Comparison of ENCODE assay signal across 15 cellular contexts in genomic region chr5:65012411-65012972, GRCh38.
"Had no signal": no experiment of that assay in that cellular context is flagged by ENCODE, and none has a peak within 500 bp of the region (broad histone marks: within the 10 kb centered on the region; RNA-seq: fewer than 3 reads in every experiment).

No MANE protein-coding gene starts in this region.

- H3K27me3 ChIP-seq: ascending aorta, breast epithelium, foreskin keratinocyte, testis, upper lobe of right lung had no signal

- DNase-seq: activated naive CD4-positive, alpha-beta T cell treated with Interleukin-2 at 50 U/mL for 16 hours; activated naive CD8-positive, alpha-beta T cell treated with anti-CD3 and anti-CD28 coated beads, Interleukin-2, amount 50 U/mL, for 24 hours; activated T-cell treated with anti-CD3 and anti-CD28 coated beads for 4 hours; effector memory CD4-positive, alpha-beta T cell; foreskin keratinocyte; nucleus accumbens; right cardiac atrium; stimulated activated naive CD8-positive, alpha-beta T cell treated with anti-CD3 and anti-CD28 coated beads, Interleukin-15, amount 100 ng/mL, for 72 hours; testis; upper lobe of right lung had no signal

- H3K4me3 ChIP-seq: ascending aorta, breast epithelium, testis, upper lobe of right lung had no signal

- H3K4me1 ChIP-seq: ascending aorta, breast epithelium, foreskin keratinocyte, testis, upper lobe of right lung had no signal

- H3K27ac ChIP-seq: ascending aorta, breast epithelium, foreskin keratinocyte, testis, upper lobe of right lung had no signal

- ATAC-seq: activated CD4-positive, CD25-positive, alpha-beta regulatory T cell treated with anti-CD3 and anti-CD28 coated beads, Interleukin-2, amount 50 U/mL, for 24 hours; activated naive CD8-positive, alpha-beta T cell treated with anti-CD3 and anti-CD28 coated beads, Interleukin-2, amount 50 U/mL, for 24 hours; activated T-helper 17 cell treated with anti-CD3 and anti-CD28 coated beads, Interleukin-2, amount 50 U/mL, for 72 hours; foreskin keratinocyte; natural killer cell treated with Interleukin-12 subunit alpha and Interleukin-12 subunit beta and Interleukin-15 and Interleukin-18, amount 100 ng/mL, for 72 hours; right cardiac atrium; stimulated activated naive CD8-positive, alpha-beta T cell treated with anti-CD3 and anti-CD28 coated beads, Interleukin-15, amount 100 ng/mL, for 72 hours; upper lobe of right lung had no signal

- H3K9me3 ChIP-seq: ascending aorta, breast epithelium, testis, upper lobe of right lung had no signal

- H3K36me3 ChIP-seq: ascending aorta, breast epithelium, upper lobe of right lung had no signal
